ENCODE assay signal across 1 cellular context in the genomic region with DNA sequence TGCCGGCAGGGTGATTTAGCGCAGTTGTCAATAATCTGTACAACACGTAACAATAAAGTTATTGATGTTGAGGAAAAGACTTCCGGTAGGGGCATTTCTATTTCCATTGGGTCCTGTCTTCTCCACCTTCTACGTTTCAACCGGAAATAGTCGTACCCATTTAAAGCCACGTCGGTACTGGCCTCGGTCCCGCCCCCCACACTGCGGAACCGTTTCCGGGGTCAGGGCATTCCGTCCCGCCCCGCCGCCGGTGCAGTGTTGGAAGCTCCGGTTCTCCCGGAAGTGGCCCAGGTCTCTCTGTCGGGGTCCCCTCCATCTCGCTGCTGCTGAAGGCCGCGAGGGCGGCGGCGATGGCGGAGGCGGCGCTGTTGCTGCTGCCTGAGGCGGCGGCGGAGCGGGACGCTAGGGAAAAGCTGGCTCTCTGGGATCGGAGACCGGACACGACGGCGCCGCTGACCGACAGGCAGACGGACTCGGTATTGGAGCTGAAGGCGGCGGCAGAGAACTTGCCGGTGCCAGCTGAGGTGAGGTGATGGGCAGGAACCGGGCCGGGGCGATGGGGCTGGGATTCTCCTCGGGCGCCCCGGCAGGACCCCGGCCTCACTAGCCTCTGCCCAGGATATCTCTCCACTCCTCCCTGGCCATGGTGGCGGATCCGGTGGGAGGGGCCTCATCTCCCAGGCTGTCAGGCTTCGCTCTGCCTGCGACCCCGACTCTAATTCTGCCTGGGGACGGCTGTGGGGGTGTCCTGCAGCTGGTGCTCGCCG.
TF ChIP-seq lines count a peak whose summit lies in the region.

A gene with protein sequence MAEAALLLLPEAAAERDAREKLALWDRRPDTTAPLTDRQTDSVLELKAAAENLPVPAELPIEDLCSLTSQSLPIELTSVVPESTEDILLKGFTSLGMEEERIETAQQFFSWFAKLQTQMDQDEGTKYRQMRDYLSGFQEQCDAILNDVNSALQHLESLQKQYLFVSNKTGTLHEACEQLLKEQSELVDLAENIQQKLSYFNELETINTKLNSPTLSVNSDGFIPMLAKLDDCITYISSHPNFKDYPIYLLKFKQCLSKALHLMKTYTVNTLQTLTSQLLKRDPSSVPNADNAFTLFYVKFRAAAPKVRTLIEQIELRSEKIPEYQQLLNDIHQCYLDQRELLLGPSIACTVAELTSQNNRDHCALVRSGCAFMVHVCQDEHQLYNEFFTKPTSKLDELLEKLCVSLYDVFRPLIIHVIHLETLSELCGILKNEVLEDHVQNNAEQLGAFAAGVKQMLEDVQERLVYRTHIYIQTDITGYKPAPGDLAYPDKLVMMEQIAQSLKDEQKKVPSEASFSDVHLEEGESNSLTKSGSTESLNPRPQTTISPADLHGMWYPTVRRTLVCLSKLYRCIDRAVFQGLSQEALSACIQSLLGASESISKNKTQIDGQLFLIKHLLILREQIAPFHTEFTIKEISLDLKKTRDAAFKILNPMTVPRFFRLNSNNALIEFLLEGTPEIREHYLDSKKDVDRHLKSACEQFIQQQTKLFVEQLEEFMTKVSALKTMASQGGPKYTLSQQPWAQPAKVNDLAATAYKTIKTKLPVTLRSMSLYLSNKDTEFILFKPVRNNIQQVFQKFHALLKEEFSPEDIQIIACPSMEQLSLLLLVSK (plus strand): TSS at position 253 of the 767 bp plus-strand sequence. CDS start 98 bp downstream, at position 351.

TF ChIP-seq in K562, 482 proteins besides CTCF, POLR2A, EP300 and RAD21 (continued from another document and continues in another):
- TF ChIP-seq HSF4 (CRISPR knock-in tag; IDR thresholded peaks at IDR 0.05; ENCODE audit: borderline replicate concordance) (no peak), SIN3A (IDR thresholded peaks at IDR 0.05; ENCODE audit: borderline replicate concordance in 2 of 2, control insufficient read depth in 1 of 2, low read depth in 2 of 2, low read length in 2 of 2) (peak in 1 of 2 experiments; percentile 53; a peak in 1 of 4 replicates), ZNF232 (CRISPR knock-in tag; IDR thresholded peaks at IDR 0.05) (no peak), ZKSCAN1 (IDR thresholded peaks at IDR 0.05; ENCODE audit: low read depth, low read length) (peak; percentile 82), ZNF12 (CRISPR knock-in tag; IDR thresholded peaks at IDR 0.05) (no peak), NFIC (IDR thresholded peaks at IDR 0.05) (no peak; the same call in none of the 2 replicates), BMI1 (IDR thresholded peaks at IDR 0.05; ENCODE audit: low read length) (no peak), MTA3 (IDR thresholded peaks at IDR 0.05; ENCODE audit: borderline replicate concordance) (peak; percentile 36; the same call in 1 of the 2 replicates), TRIM24 (IDR thresholded peaks at IDR 0.05) (no peak), ZNF551 (CRISPR knock-in tag; IDR thresholded peaks at IDR 0.05) (no peak), ZNF124 (CRISPR knock-in tag; IDR thresholded peaks at IDR 0.05) (no peak), MTA2 (IDR thresholded peaks at IDR 0.05; ENCODE audit: low read depth) (peak; percentile 68; the same call in 1 of the 2 replicates), WHSC1 (IDR thresholded peaks at IDR 0.05; ENCODE audit: low read length) (no peak), TAF9B (IDR thresholded peaks at IDR 0.05; ENCODE audit: partially characterized antibody) (peak; percentile 50), BCL6 (CRISPR knock-in tag; IDR thresholded peaks at IDR 0.05) (no peak), POLR2G (IDR thresholded peaks at IDR 0.05; ENCODE audit: low read depth, low read length) (peak; percentile 94), TGIF2 (CRISPR knock-in tag; IDR thresholded peaks at IDR 0.05) (0 out of 2 replicates have a peak, but pooled peaks have one; percentile 22)
- TF ChIP-seq, protein P1, sequence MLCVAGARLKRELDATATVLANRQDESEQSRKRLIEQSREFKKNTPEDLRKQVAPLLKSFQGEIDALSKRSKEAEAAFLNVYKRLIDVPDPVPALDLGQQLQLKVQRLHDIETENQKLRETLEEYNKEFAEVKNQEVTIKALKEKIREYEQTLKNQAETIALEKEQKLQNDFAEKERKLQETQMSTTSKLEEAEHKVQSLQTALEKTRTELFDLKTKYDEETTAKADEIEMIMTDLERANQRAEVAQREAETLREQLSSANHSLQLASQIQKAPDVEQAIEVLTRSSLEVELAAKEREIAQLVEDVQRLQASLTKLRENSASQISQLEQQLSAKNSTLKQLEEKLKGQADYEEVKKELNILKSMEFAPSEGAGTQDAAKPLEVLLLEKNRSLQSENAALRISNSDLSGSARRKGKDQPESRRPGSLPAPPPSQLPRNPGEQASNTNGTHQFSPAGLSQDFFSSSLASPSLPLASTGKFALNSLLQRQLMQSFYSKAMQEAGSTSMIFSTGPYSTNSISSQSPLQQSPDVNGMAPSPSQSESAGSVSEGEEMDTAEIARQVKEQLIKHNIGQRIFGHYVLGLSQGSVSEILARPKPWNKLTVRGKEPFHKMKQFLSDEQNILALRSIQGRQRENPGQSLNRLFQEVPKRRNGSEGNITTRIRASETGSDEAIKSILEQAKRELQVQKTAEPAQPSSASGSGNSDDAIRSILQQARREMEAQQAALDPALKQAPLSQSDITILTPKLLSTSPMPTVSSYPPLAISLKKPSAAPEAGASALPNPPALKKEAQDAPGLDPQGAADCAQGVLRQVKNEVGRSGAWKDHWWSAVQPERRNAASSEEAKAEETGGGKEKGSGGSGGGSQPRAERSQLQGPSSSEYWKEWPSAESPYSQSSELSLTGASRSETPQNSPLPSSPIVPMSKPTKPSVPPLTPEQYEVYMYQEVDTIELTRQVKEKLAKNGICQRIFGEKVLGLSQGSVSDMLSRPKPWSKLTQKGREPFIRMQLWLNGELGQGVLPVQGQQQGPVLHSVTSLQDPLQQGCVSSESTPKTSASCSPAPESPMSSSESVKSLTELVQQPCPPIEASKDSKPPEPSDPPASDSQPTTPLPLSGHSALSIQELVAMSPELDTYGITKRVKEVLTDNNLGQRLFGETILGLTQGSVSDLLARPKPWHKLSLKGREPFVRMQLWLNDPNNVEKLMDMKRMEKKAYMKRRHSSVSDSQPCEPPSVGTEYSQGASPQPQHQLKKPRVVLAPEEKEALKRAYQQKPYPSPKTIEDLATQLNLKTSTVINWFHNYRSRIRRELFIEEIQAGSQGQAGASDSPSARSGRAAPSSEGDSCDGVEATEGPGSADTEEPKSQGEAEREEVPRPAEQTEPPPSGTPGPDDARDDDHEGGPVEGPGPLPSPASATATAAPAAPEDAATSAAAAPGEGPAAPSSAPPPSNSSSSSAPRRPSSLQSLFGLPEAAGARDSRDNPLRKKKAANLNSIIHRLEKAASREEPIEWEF (CRISPR knock-in tag; IDR thresholded peaks at IDR 0.05), result no peak
- TF ChIP-seq, protein P2, sequence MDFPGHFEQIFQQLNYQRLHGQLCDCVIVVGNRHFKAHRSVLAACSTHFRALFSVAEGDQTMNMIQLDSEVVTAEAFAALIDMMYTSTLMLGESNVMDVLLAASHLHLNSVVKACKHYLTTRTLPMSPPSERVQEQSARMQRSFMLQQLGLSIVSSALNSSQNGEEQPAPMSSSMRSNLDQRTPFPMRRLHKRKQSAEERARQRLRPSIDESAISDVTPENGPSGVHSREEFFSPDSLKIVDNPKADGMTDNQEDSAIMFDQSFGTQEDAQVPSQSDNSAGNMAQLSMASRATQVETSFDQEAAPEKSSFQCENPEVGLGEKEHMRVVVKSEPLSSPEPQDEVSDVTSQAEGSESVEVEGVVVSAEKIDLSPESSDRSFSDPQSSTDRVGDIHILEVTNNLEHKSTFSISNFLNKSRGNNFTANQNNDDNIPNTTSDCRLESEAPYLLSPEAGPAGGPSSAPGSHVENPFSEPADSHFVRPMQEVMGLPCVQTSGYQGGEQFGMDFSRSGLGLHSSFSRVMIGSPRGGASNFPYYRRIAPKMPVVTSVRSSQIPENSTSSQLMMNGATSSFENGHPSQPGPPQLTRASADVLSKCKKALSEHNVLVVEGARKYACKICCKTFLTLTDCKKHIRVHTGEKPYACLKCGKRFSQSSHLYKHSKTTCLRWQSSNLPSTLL (IDR thresholded peaks at IDR 0.05), result no peak
- TF ChIP-seq, protein P3, sequence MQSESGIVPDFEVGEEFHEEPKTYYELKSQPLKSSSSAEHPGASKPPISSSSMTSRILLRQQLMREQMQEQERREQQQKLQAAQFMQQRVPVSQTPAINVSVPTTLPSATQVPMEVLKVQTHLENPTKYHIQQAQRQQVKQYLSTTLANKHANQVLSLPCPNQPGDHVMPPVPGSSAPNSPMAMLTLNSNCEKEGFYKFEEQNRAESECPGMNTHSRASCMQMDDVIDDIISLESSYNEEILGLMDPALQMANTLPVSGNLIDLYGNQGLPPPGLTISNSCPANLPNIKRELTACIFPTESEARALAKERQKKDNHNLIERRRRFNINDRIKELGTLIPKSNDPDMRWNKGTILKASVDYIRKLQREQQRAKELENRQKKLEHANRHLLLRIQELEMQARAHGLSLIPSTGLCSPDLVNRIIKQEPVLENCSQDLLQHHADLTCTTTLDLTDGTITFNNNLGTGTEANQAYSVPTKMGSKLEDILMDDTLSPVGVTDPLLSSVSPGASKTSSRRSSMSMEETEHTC (IDR thresholded peaks at IDR 0.05), result no peak
- TF ChIP-seq, protein P4, sequence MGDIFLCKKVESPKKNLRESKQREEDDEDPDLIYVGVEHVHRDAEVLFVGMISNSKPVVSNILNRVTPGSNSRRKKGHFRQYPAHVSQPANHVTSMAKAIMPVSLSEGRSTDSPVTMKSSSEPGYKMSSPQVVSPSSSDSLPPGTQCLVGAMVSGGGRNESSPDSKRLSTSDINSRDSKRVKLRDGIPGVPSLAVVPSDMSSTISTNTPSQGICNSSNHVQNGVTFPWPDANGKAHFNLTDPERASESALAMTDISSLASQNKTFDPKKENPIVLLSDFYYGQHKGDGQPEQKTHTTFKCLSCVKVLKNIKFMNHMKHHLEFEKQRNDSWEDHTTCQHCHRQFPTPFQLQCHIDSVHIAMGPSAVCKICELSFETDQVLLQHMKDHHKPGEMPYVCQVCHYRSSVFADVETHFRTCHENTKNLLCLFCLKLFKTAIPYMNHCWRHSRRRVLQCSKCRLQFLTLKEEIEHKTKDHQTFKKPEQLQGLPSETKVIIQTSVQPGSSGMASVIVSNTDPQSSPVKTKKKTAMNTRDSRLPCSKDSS (IDR thresholded peaks at IDR 0.05; ENCODE audit: low read depth, partially characterized antibody), result no peak
- TF ChIP-seq, protein P5, sequence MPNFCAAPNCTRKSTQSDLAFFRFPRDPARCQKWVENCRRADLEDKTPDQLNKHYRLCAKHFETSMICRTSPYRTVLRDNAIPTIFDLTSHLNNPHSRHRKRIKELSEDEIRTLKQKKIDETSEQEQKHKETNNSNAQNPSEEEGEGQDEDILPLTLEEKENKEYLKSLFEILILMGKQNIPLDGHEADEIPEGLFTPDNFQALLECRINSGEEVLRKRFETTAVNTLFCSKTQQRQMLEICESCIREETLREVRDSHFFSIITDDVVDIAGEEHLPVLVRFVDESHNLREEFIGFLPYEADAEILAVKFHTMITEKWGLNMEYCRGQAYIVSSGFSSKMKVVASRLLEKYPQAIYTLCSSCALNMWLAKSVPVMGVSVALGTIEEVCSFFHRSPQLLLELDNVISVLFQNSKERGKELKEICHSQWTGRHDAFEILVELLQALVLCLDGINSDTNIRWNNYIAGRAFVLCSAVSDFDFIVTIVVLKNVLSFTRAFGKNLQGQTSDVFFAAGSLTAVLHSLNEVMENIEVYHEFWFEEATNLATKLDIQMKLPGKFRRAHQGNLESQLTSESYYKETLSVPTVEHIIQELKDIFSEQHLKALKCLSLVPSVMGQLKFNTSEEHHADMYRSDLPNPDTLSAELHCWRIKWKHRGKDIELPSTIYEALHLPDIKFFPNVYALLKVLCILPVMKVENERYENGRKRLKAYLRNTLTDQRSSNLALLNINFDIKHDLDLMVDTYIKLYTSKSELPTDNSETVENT (CRISPR knock-in tag; IDR thresholded peaks at IDR 0.05), result no peak
- TF ChIP-seq, protein P6, sequence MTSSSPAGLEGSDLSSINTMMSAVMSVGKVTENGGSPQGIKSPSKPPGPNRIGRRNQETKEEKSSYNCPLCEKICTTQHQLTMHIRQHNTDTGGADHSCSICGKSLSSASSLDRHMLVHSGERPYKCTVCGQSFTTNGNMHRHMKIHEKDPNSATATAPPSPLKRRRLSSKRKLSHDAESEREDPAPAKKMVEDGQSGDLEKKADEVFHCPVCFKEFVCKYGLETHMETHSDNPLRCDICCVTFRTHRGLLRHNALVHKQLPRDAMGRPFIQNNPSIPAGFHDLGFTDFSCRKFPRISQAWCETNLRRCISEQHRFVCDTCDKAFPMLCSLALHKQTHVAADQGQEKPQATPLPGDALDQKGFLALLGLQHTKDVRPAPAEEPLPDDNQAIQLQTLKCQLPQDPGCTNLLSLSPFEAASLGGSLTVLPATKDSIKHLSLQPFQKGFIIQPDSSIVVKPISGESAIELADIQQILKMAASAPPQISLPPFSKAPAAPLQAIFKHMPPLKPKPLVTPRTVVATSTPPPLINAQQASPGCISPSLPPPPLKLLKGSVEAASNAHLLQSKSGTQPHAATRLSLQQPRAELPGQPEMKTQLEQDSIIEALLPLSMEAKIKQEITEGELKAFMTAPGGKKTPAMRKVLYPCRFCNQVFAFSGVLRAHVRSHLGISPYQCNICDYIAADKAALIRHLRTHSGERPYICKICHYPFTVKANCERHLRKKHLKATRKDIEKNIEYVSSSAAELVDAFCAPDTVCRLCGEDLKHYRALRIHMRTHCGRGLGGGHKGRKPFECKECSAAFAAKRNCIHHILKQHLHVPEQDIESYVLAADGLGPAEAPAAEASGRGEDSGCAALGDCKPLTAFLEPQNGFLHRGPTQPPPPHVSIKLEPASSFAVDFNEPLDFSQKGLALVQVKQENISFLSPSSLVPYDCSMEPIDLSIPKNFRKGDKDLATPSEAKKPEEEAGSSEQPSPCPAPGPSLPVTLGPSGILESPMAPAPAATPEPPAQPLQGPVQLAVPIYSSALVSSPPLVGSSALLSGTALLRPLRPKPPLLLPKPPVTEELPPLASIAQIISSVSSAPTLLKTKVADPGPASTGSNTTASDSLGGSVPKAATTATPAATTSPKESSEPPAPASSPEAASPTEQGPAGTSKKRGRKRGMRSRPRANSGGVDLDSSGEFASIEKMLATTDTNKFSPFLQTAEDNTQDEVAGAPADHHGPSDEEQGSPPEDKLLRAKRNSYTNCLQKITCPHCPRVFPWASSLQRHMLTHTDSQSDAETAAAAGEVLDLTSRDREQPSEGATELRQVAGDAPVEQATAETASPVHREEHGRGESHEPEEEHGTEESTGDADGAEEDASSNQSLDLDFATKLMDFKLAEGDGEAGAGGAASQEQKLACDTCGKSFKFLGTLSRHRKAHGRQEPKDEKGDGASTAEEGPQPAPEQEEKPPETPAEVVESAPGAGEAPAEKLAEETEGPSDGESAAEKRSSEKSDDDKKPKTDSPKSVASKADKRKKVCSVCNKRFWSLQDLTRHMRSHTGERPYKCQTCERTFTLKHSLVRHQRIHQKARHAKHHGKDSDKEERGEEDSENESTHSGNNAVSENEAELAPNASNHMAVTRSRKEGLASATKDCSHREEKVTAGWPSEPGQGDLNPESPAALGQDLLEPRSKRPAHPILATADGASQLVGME (CRISPR knock-in tag; IDR thresholded peaks at IDR 0.05), result no peak
